Comparison of ENCODE assay signal across 8 cellular contexts in genomic region chr3:58432905-58433304, GRCh38. TPM values are rescaled to one million over a fixed set of nuclear protein-coding genes. Genes with fewer than 3 reads are reported as not detected.
DNase-seq lines count a peak whose midpoint lies in the region; ATAC-seq and TF ChIP-seq lines count a peak whose summit lies in the region.

No MANE protein-coding gene starts in this region.

- TF ChIP-seq POLR2A in IMR-90 (IDR thresholded peaks at IDR 0.05; ENCODE audit: low read depth, low read length), result no peak

- peak overlapping the region; percentile 90 for H3K4me3 Mint-ChIP-seq in central memory CD8-positive, alpha-beta T cell

- no peaks in the 10 kb centered on the region for H3K27me3 ChIP-seq in A673 (replicated peaks; ENCODE audit: insufficient read depth, low read depth, low read length, poor library complexity)
- no peaks in the 10 kb centered on the region for H3K27me3 ChIP-seq in IMR-90 (ENCODE audit: control insufficient read depth, insufficient read depth, low read length)
- H3K27me3 ChIP-seq in muscle layer of colon (ENCODE audit: control insufficient read depth in 1 of 2, insufficient read depth in 2 of 2, low read length in 2 of 2), result no peaks in the 10 kb centered on the region

- H3K4me1 ChIP-seq in A673 (ENCODE audit: insufficient read depth, low read length, poor library complexity, severe bottlenecking) (no peaks in the 10 kb centered on the region), IMR-90 (ENCODE audit: control insufficient read depth, insufficient read depth, low read length) (peaks cover 14% of the 10 kb centered on the region), muscle layer of colon (ENCODE audit: insufficient read depth, low read length) (peaks cover 26% of the 10 kb centered on the region)

- TF ChIP-seq CTCF in A673 (conservative IDR thresholded peaks at IDR 0.05; ENCODE audit: low read depth, low read length) (no peak), IMR-90 (conservative IDR thresholded peaks at IDR 0.05; ENCODE audit: low read depth, low read length) (no peak)

- WGBS in IMR-90 (ENCODE audit: extremely low coverage in 2 of 2, insufficient read length in 1 of 2), 2 experiments, result no CpG with 5 or more reads among the region's 6 CpGs

- intact Hi-C loops in A673 (cut with micrococcal nuclease; ENCODE audit: unreplicated experiment) (loop anchor here (5.0 kb wide), 1 partner anchor 99 kb away; no protein-coding TSS in a partner anchor), IMR-90 (cut with micrococcal nuclease) (loop anchor here (2.0 kb wide), 2 partner anchors 60 to 100 kb away; partner anchors contain the start of gene KCTD6)

- in situ Hi-C loops in IMR-90 (cut with MboI; ENCODE audit: low sequenced_read_pairs), result no loop called here

- peak overlapping the region; percentile 88; the same call in 1 of the 2 replicates for H2AK5ac ChIP-seq in IMR-90 (ENCODE audit: low read depth, low read length)

- dilution Hi-C loops in IMR-90 (cut with HindIII; ENCODE audit: low sequenced_read_pairs, unreplicated experiment), result no loop called here

- POLR2A ChIA-PET in A673 (lab: Charles Lee; ENCODE audit: low non-redundant PET) (interaction anchor here (0.7 kb wide), 1 partner anchor 97 kb away, joined by 3 read pairs; no protein-coding TSS in a partner anchor), IMR-90 (lab: Charles Lee; ENCODE audit: unreplicated experiment) (interaction anchor here (0.6 kb wide), 1 partner anchor 25 kb away, joined by 3 read pairs; no protein-coding TSS in a partner anchor)

- H4K8ac ChIP-seq in IMR-90 (ENCODE audit: low read depth in 2 of 2, low read length in 2 of 2), result peak overlapping the region; percentile 55 to 90

- no peak overlapping the region for H2AK9ac ChIP-seq in IMR-90 (replicated peaks; ENCODE audit: low read depth, low read length, poor library complexity)

- H4K5ac ChIP-seq in IMR-90 (ENCODE audit: low read depth, low read length), result peak overlapping the region; percentile 28; the same call in 1 of the 2 replicates

- H2BK15ac ChIP-seq in IMR-90 (ENCODE audit: low read depth, low read length), result no peak overlapping the region; the same call in 2 of the 3 replicates

- TF ChIP-seq RAD21 in IMR-90 (IDR thresholded peaks at IDR 0.05; ENCODE audit: low read length), result no peak

- no peak overlapping the region for H2AFZ ChIP-seq in IMR-90 (replicated peaks; ENCODE audit: low read length, poor library complexity)

- peak overlapping the region; percentile 71 for H3K4me3 ChIP-seq in A673 (ENCODE audit: low read depth, low read length, poor library complexity, severe bottlenecking)
- peak overlapping the region; percentile 92 for H3K4me3 ChIP-seq in IMR-90 (ENCODE audit: insufficient read depth, low read depth, low read length)
- peak overlapping the region; percentile 68 to 94 for H3K4me3 ChIP-seq in muscle layer of colon (ENCODE audit: low read depth in 1 of 2, low read length in 2 of 2)

- peaks cover 31% of the 10 kb centered on the region for H3K36me3 ChIP-seq in A673 (ENCODE audit: insufficient read depth, low read length, poor library complexity, severe bottlenecking)
- peaks cover 25% of the 10 kb centered on the region for H3K36me3 ChIP-seq in IMR-90 (ENCODE audit: control insufficient read depth, insufficient read depth, low read length)
- peaks cover 40% of the 10 kb centered on the region for H3K36me3 ChIP-seq in muscle layer of colon (ENCODE audit: insufficient read depth, low read length)

- H3K23ac ChIP-seq in IMR-90 (ENCODE audit: low read depth, low read length), result peak overlapping the region; percentile 21; the same call in 1 of the 2 replicates

- DNase-seq in A673 (ENCODE audit: low spot score), result no peak
- no peak for DNase-seq in IMR-90
- DNase-seq in central memory CD8-positive, alpha-beta T cell (ENCODE audit: low spot score in 2 of 2), result no peak
- DNase-seq in retina, result no peak
- no peak for DNase-seq in iPS-NIHi7 (ENCODE audit: extremely low spot score)
- no peak for DNase-seq in OCI-M2 (lab: John Stamatoyannopoulos, UW; ENCODE audit: unreplicated experiment)
- DNase-seq in GDM1 (lab: John Stamatoyannopoulos, UW), result no peak

- H3K18ac ChIP-seq in IMR-90 (ENCODE audit: low read depth, low read length), result peak overlapping the region; percentile 26; the same call in 1 of the 2 replicates

- H3K56ac ChIP-seq in IMR-90 (ENCODE audit: extremely low read depth, insufficient read depth, low read length), result peak overlapping the region; percentile 93

- peaks cover 17 to 26% of the 10 kb centered on the region in 2 experiments; a peak in 3 of 4 replicates for H3K79me1 ChIP-seq in IMR-90 (ENCODE audit: low read depth in 1 of 2, low read length in 2 of 2)

- H3K4me1 Mint-ChIP-seq in central memory CD8-positive, alpha-beta T cell, result peaks cover 27% of the 10 kb centered on the region

- H3K4me2 ChIP-seq in IMR-90 (ENCODE audit: low read depth, low read length), result peak overlapping the region; percentile 81

- peaks cover 6% of the 10 kb centered on the region for H3K9me1 ChIP-seq in IMR-90 (ENCODE audit: insufficient read depth, low read length)

- peak overlapping the region; percentile 1; the same call in 1 of the 2 replicates for H2BK120ac ChIP-seq in IMR-90 (ENCODE audit: low read depth, low read length)

- H3K27me3 Mint-ChIP-seq in central memory CD8-positive, alpha-beta T cell, result no peaks in the 10 kb centered on the region

- H3K4ac ChIP-seq in IMR-90 (ENCODE audit: low read depth, low read length), result peak overlapping the region; percentile 96

- no peak overlapping the region for H2BK20ac ChIP-seq in IMR-90 (ENCODE audit: low read depth, low read length)

- peak overlapping the region; percentile 98 for H2BK5ac ChIP-seq in IMR-90 (ENCODE audit: low read depth, low read length, poor library complexity, severe bottlenecking)

- BruUV-seq in A673 (replicated peaks; lab: Mats Ljungman, UMichigan) (no TSS peak), IMR-90 (replicated peaks; lab: Mats Ljungman, UMichigan) (TSS peak; percentile 56)

- no peaks in the 10 kb centered on the region for H3K9me3 ChIP-seq in A673 (ENCODE audit: low read depth, low read length, poor library complexity, severe bottlenecking)
- no peaks in the 10 kb centered on the region for H3K9me3 ChIP-seq in IMR-90 (ENCODE audit: control insufficient read depth, insufficient read depth, low read length)
- H3K9me3 ChIP-seq in muscle layer of colon (ENCODE audit: low read length), result no peaks in the 10 kb centered on the region

- H3K14ac ChIP-seq in IMR-90 (replicated peaks; ENCODE audit: low read depth, low read length), result peak overlapping the region; percentile 57

- ATAC-seq in IMR-90 (ENCODE audit: low read depth), result no peak
- no peak for ATAC-seq in central memory CD8-positive, alpha-beta T cell (replicated peaks; ENCODE audit: extremely low read depth, poor library complexity, severe bottlenecking)

- H3K9me3 Mint-ChIP-seq in central memory CD8-positive, alpha-beta T cell, result no peaks in the 10 kb centered on the region

- H3K27ac ChIP-seq in A673 (ENCODE audit: low read depth, low read length, poor library complexity, severe bottlenecking) (peak overlapping the region; percentile 84), IMR-90 (ENCODE audit: insufficient read depth, low read length) (peak overlapping the region; percentile 98), muscle layer of colon (ENCODE audit: low read depth, low read length) (peak overlapping the region; percentile 99)

- CTCF ChIA-PET in A673 (lab: Charles Lee), result no interaction called here
- CTCF ChIA-PET in IMR-90 (lab: Yijun Ruan, JAX), result no interaction called here

- H3K27ac Mint-ChIP-seq in central memory CD8-positive, alpha-beta T cell (ENCODE audit: low read depth), result peak overlapping the region; percentile 87

- H4K20me1 ChIP-seq in IMR-90 (ENCODE audit: insufficient read depth, low read length), result peaks cover 4% of the 10 kb centered on the region; the same call in 1 of the 2 replicates

- peak overlapping the region; percentile 67; the same call in 1 of the 2 replicates for H4K91ac ChIP-seq in IMR-90 (ENCODE audit: insufficient read depth, low read depth, low read length)

- H3K36me3 Mint-ChIP-seq in central memory CD8-positive, alpha-beta T cell (ENCODE audit: insufficient read depth), result peaks cover 44% of the 10 kb centered on the region

- H3K9ac ChIP-seq in IMR-90 (ENCODE audit: low read depth, low read length) (peak overlapping the region; percentile 97), muscle layer of colon (ENCODE audit: low read length) (peak overlapping the region; percentile 81)

TF ChIP-seq in IMR-90, 13 proteins besides CTCF, POLR2A, EP300 and RAD21 (continues in another document):
- TF ChIP-seq MAZ (IDR thresholded peaks at IDR 0.05; ENCODE audit: borderline replicate concordance, low read depth, low read length), result no peak
- no peak for TF ChIP-seq NFE2L2 (IDR thresholded peaks at IDR 0.05; ENCODE audit: low read depth, low read length)
- no peak for TF ChIP-seq BHLHE40 (IDR thresholded peaks at IDR 0.05; ENCODE audit: low read depth, low read length)
- TF ChIP-seq ELK1 (IDR thresholded peaks at IDR 0.05; ENCODE audit: borderline replicate concordance, low read depth, low read length), result no peak
- TF ChIP-seq FOS (IDR thresholded peaks at IDR 0.05; ENCODE audit: low read depth, low read length), result no peak
- TF ChIP-seq RFX5 (IDR thresholded peaks at IDR 0.05; ENCODE audit: low read depth, low read length), result no peak
- no peak for TF ChIP-seq RCOR1 (IDR thresholded peaks at IDR 0.05; ENCODE audit: insufficient replicate concordance, low read length)
- no peak for TF ChIP-seq CHD1 (IDR thresholded peaks at IDR 0.05; ENCODE audit: low read depth, low read length)
- no peak for TF ChIP-seq SMC3 (IDR thresholded peaks at IDR 0.05; ENCODE audit: low read depth, low read length)

RNA-seq across cellular contexts. Expression of gene PDHB, which starts 0.7 kb away (rescaled TPM):
- total RNA-seq in A673 (2021) (56.0 and 58.8 TPM in 2 replicates), IMR-90 (2012; rRNA removed) (73.5 and 86.9 TPM in 2 replicates)
- polyA plus RNA-seq in IMR-90 (2012; rRNA removed), result 63.8 and 69.2 TPM in 2 replicates
- 27.8 and 29.5 TPM in 2 replicates for polyA plus RNA-seq in IMR-90 (2012; cell fraction: cytosol; rRNA removed)
- polyA plus RNA-seq in IMR-90 (2012; cell fraction: nucleus; rRNA removed; ENCODE audit: low replicate concordance), result 14.1 and 41.8 TPM in 2 replicates

RNA-seq across cellular contexts. Expression of gene KCTD6, which starts 59.0 kb away (rescaled TPM):
- total RNA-seq in A673 (2021) (14.2 and 14.3 TPM in 2 replicates), IMR-90 (2012; rRNA removed) (7.0 and 9.4 TPM in 2 replicates)
- polyA plus RNA-seq in IMR-90 (2012; rRNA removed), result 5.6 and 9.2 TPM in 2 replicates
- 1.5 and 2.3 TPM in 2 replicates for polyA plus RNA-seq in IMR-90 (2012; cell fraction: cytosol; rRNA removed)
- polyA plus RNA-seq in IMR-90 (2012; cell fraction: nucleus; rRNA removed; ENCODE audit: low replicate concordance), result 1.4 and 10.7 TPM in 2 replicates
